1 cellular context compared by ENCODE assay signal in genomic region chr12:47393403-47393790, GRCh38.
TF ChIP-seq lines count a peak whose summit lies in the region.

No MANE protein-coding gene starts in this region.

TF ChIP-seq in SK-N-SH treated with all-trans-retinoic acid at 6 μM for 48 hours, 23 proteins besides CTCF, POLR2A, EP300 and RAD21 (continued from another document):
- TF ChIP-seq TSHZ2 (CRISPR knock-in tag; IDR thresholded peaks at IDR 0.05), result no peak
- no peak for TF ChIP-seq RARB (CRISPR knock-in tag; IDR thresholded peaks at IDR 0.05)
- TF ChIP-seq SNAI2 (CRISPR knock-in tag; IDR thresholded peaks at IDR 0.05), result no peak
- TF ChIP-seq OSR1 (CRISPR knock-in tag; IDR thresholded peaks at IDR 0.05), result no peak
- TF ChIP-seq PPARA (CRISPR knock-in tag; IDR thresholded peaks at IDR 0.05; ENCODE audit: borderline replicate concordance), result no peak
- TF ChIP-seq BACH2 (CRISPR knock-in tag; IDR thresholded peaks at IDR 0.05; ENCODE audit: borderline replicate concordance), result no peak
- no peak for TF ChIP-seq ZNF565 (CRISPR knock-in tag; conservative IDR thresholded peaks at IDR 0.05; ENCODE audit: low read depth)
- TF ChIP-seq ISL1 (CRISPR knock-in tag; IDR thresholded peaks at IDR 0.05), result no peak
